9 cellular contexts compared by ENCODE assay signal in the genomic region with DNA sequence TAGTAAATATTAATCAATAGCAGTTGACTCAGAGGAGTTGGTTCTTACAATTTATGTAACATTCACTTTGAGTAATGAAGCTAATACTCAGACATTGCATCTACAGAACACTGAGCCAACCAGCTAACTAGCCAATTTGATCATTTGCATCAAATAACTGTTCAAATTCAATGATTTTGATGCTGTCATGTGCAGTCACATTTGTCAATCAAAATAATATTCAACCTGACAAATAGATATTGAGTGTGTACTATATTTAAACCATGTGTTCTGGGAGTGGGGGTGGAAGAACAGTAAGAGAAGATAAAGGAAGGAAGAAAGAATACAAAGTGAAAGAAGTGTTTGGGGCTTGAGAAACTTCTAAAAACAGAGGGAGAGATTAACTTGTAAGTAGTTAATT.
"Had no signal": no experiment of that assay in that cellular context is flagged by ENCODE, and none has a peak within 500 bp of the region (broad histone marks: within the 10 kb centered on the region; RNA-seq: fewer than 3 reads in every experiment).

No MANE protein-coding gene starts in this region.

- H3K4me1 ChIP-seq: HAP-1 had no signal

- H3K4me2 ChIP-seq: GM23338 had no signal

- H3K9me3 ChIP-seq: HAP-1 had no signal

- H3K4me3 ChIP-seq: GM23248, GM23338, HAP-1 had no signal

- H3K27ac ChIP-seq: GM23248 had no signal

- H3K4me3 Mint-ChIP-seq: GM23338, H9, HFFc6 had no signal

- H3K4me1 Mint-ChIP-seq: GM23338, H9 had no signal

- H3K9ac ChIP-seq: GM23248 had no signal

- ATAC-seq: GM23338, HCT116 had no signal

- H2AFZ ChIP-seq: GM23248, GM23338 had no signal

- H3K36me3 ChIP-seq: HAP-1 had no signal

- H3K27ac Mint-ChIP-seq: GM23338, H9, HFFc6 had no signal

- H3K9me3 Mint-ChIP-seq: GM23338, H9 had no signal

- DNase-seq: GM23248, GOT3, H7, H9, HCEC 1CT, HFFc6 had no signal
